8 cellular contexts compared by ENCODE assay signal in genomic region chr12:59149995-59150642, GRCh38.
DNase-seq lines count a peak whose midpoint lies in the region; ATAC-seq and TF ChIP-seq lines count a peak whose summit lies in the region.

No MANE protein-coding gene starts in this region.

- ATAC-seq in GM18861 (IDR thresholded peaks at IDR 0.05; ENCODE audit: unreplicated experiment) (peak; percentile 100), HG02943 (IDR thresholded peaks at IDR 0.05; ENCODE audit: low read depth, unreplicated experiment) (peak; percentile 100)

- peak; percentile 62 for DNase-seq in CD1c-positive myeloid dendritic cell (ENCODE audit: extremely low spot score)
- peak; percentile 81 for DNase-seq in NCI-H1436 (lab: John Stamatoyannopoulos, UW)
- DNase-seq in SK-N-SH: peak; percentile 31
- no peak for DNase-seq in esophagus muscularis mucosa (ENCODE audit: extremely low spot score)
- DNase-seq in nephron progenitor cell: peak; percentile 32
- DNase-seq in activated gamma-delta T cell treated with Interleukin-2 at 50 U/mL for 16 hours: no peak

- H3K27me3 ChIP-seq in SK-N-SH (ENCODE audit: insufficient read depth): no peaks in the 10 kb centered on the region; the same call in 1 of the 2 replicates
- H3K27me3 ChIP-seq in esophagus muscularis mucosa: no peaks in the 10 kb centered on the region

- no peak overlapping the region for H3K27ac Mint-ChIP-seq in nephron progenitor cell

- H3K9me3 Mint-ChIP-seq in nephron progenitor cell: peaks cover 19% of the 10 kb centered on the region

- TF ChIP-seq EP300 in SK-N-SH (IDR thresholded peaks at IDR 0.05; ENCODE audit: borderline replicate concordance in 1 of 2, low read depth in 1 of 2, low read length in 1 of 2): no peak
- TF ChIP-seq EP300 in esophagus muscularis mucosa (IDR thresholded peaks at IDR 0.05): no peak

- TF ChIP-seq RAD21 in SK-N-SH (IDR thresholded peaks at IDR 0.05; ENCODE audit: low read length): peak; percentile 94

- no peak overlapping the region for H3K4me3 Mint-ChIP-seq in nephron progenitor cell

- peaks cover 5% of the 10 kb centered on the region for H3K4me1 Mint-ChIP-seq in nephron progenitor cell

- H3K9me2 ChIP-seq in SK-N-SH: no peaks in the 10 kb centered on the region

- H3K9ac ChIP-seq in SK-N-SH: no peak overlapping the region

- H3K9me3 ChIP-seq in SK-N-SH: no peaks in the 10 kb centered on the region
- no peaks in the 10 kb centered on the region for H3K9me3 ChIP-seq in esophagus muscularis mucosa

- no peaks in the 10 kb centered on the region for H3K79me2 ChIP-seq in SK-N-SH (ENCODE audit: insufficient read depth)

- H3K4me2 ChIP-seq in SK-N-SH: no peak overlapping the region

- TF ChIP-seq POLR2A in esophagus muscularis mucosa (IDR thresholded peaks at IDR 0.05; ENCODE audit: low read depth): no peak

- H4K20me1 ChIP-seq in SK-N-SH (ENCODE audit: insufficient read depth): no peaks in the 10 kb centered on the region

- POLR2A ChIA-PET in SK-N-SH (lab: Yijun Ruan, JAX): no interaction called here

- no peaks in the 10 kb centered on the region for H3K36me3 ChIP-seq in SK-N-SH (replicated peaks in 1 of 2; ENCODE audit: control insufficient read depth in 1 of 2, insufficient read depth in 2 of 2, low read length in 1 of 2)
- no peaks in the 10 kb centered on the region for H3K36me3 ChIP-seq in esophagus muscularis mucosa

- no peak overlapping the region for H2AFZ ChIP-seq in SK-N-SH (ENCODE audit: low read depth)

- peak; percentile 99 for TF ChIP-seq CTCF in SK-N-SH (IDR thresholded peaks at IDR 0.05)
- peak; percentile 87 to 93 (median 91) for TF ChIP-seq CTCF in esophagus muscularis mucosa (IDR thresholded peaks at IDR 0.05)
- peak; percentile 95 for TF ChIP-seq CTCF in nephron progenitor cell (IDR thresholded peaks at IDR 0.05)

- intact Hi-C loops in esophagus muscularis mucosa (cut with DNase I): loop anchor here (1.0 kb wide), 1 partner anchor 37 kb away; no protein-coding TSS in a partner anchor

- H3K36me3 Mint-ChIP-seq in nephron progenitor cell (ENCODE audit: low read depth): peaks cover 7% of the 10 kb centered on the region

- CTCF ChIA-PET in SK-N-SH (lab: Yijun Ruan, JAX): interaction anchor here (0.5 to 5.6 kb wide), 44 partner anchors 9 to 1168 kb away, joined by 3 to 89 read pairs (median 4); no protein-coding TSS in a partner anchor

- H3K27ac ChIP-seq in SK-N-SH (ENCODE audit: low read depth in 2 of 2, low read length in 1 of 2): no peak overlapping the region
- H3K27ac ChIP-seq in esophagus muscularis mucosa (replicated peaks in 1 of 4): no peak overlapping the region

- no peaks in the 10 kb centered on the region for H3K27me3 Mint-ChIP-seq in nephron progenitor cell (ENCODE audit: low read depth, poor library complexity)

- no peak overlapping the region; a peak in 1 of 4 replicates for H3K4me3 ChIP-seq in SK-N-SH (ENCODE audit: low read depth in 2 of 2, low read length in 1 of 2)
- H3K4me3 ChIP-seq in esophagus muscularis mucosa: no peak overlapping the region

- no peaks in the 10 kb centered on the region for H3F3A ChIP-seq in SK-N-SH (replicated peaks; ENCODE audit: insufficient read depth)

- WGBS in SK-N-SH (ENCODE audit: low lambda C conversion rate): 16% methylated on average over 2 of the region's 2 CpGs
- WGBS in esophagus muscularis mucosa: 46% methylated on average over 2 of the region's 2 CpGs

- H3K4me1 ChIP-seq in SK-N-SH (ENCODE audit: control insufficient read depth in 1 of 2, insufficient read depth in 2 of 2, low read depth in 1 of 2, low read length in 1 of 2): no peaks in the 10 kb centered on the region
- H3K4me1 ChIP-seq in esophagus muscularis mucosa: peaks cover 0 to 5% (median 0%) of the 10 kb centered on the region in 4 donors

TF ChIP-seq in SK-N-SH, 30 proteins besides CTCF, POLR2A, EP300 and RAD21:
- TF ChIP-seq FOXM1 (IDR thresholded peaks at IDR 0.05; ENCODE audit: low read depth): no peak
- TF ChIP-seq SMC3 (IDR thresholded peaks at IDR 0.05; ENCODE audit: low read depth, low read length): peak; percentile 95

Comparison
In these comparisons a context has a peak if more than half of its experiments do, and no peak if none do; other contexts are left out.
1. DNase-seq: peak in CD1c-positive myeloid dendritic cell (single experiment), NCI-H1436 (single experiment), SK-N-SH (single experiment) and nephron progenitor cell (single experiment); none in esophagus muscularis mucosa (single experiment) and activated gamma-delta T cell treated with Interleukin-2 at 50 U/mL for 16 hours (single experiment).
2. Peak in every context shown above with its lines, with median percentiles within 50 percentile points of each other: CTCF ChIP-seq.